11 cellular contexts compared by ENCODE assay signal in the genomic region with DNA sequence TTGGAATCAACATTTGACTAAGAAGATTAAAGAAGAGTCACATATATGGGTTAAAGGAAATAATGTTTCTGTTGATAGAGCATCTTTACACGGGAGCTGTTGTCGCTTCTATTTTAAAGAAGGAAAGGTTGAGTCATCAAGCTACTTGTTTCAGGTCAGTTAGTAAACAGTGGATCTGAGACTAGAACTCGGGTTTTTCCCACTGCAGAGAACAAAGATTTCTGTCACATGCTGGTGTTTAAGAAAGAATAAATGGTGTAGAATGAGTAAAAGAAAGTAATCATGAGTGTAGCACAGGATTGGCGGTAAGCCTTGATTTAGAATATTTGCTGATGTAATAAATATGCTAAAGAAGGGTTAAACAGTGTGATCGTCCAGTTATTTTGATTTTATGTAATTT.
DNase-seq lines count a peak whose midpoint lies in the region; ATAC-seq and TF ChIP-seq lines count a peak whose summit lies in the region.
"Had no signal": no experiment of that assay in that cellular context is flagged by ENCODE, and none has a peak within 500 bp of the region (broad histone marks: within the 10 kb centered on the region; RNA-seq: fewer than 3 reads in every experiment).

No MANE protein-coding gene starts in this region.

- H3K36me3 Mint-ChIP-seq in activated CD8-positive, alpha-beta T cell treated with anti-CD3 and anti-CD28 coated beads for 36 hours (ENCODE audit: low read depth): no peaks in the 10 kb centered on the region
- no peaks in the 10 kb centered on the region for H3K36me3 Mint-ChIP-seq in activated CD8-positive, alpha-beta T cell treated with anti-CD3 and anti-CD28 coated beads, Interleukin-2, amount 10 ng/mL, durations not matched to agents 7 days and 5 days (ENCODE audit: low read depth)
- H3K36me3 Mint-ChIP-seq in GM23338 (ENCODE audit: low read depth): no peaks in the 10 kb centered on the region
- H3K36me3 Mint-ChIP-seq: WTC11 had no signal

- peak overlapping the region; percentile 84 for H3K27ac Mint-ChIP-seq in activated CD8-positive, alpha-beta T cell treated with anti-CD3 and anti-CD28 coated beads for 36 hours
- no peak overlapping the region for H3K27ac Mint-ChIP-seq in activated CD8-positive, alpha-beta T cell treated with anti-CD3 and anti-CD28 coated beads, Interleukin-2, amount 10 ng/mL, durations not matched to agents 7 days and 5 days
- 0 out of 2 replicates have a peak overlapping the region, but pooled peaks have one; percentile 12 for H3K27ac Mint-ChIP-seq in GM23338
- H3K27ac Mint-ChIP-seq: WTC11 had no signal

- CTCF ChIA-PET in activated CD8-positive, alpha-beta T cell treated with anti-CD3 and anti-CD28 coated beads for 36 hours (lab: Charles Lee): no interaction called here
- CTCF ChIA-PET in activated CD8-positive, alpha-beta T cell treated with anti-CD3 and anti-CD28 coated beads, Interleukin-2, amount 10 ng/mL, durations not matched to agents 7 days and 5 days (lab: Charles Lee): interaction anchor here (1.0 to 1.1 kb wide), 2 partner anchors 116 to 155 kb away, joined by 3 to 4 read pairs; no protein-coding TSS in a partner anchor

- H3K79me2 ChIP-seq in GM23338 (replicated peaks; ENCODE audit: insufficient read depth) (no peaks in the 10 kb centered on the region), MM.1S (ENCODE audit: low read length) (no peaks in the 10 kb centered on the region)

- no peaks in the 10 kb centered on the region for H3K9me3 Mint-ChIP-seq in activated CD8-positive, alpha-beta T cell treated with anti-CD3 and anti-CD28 coated beads for 36 hours
- H3K9me3 Mint-ChIP-seq in activated CD8-positive, alpha-beta T cell treated with anti-CD3 and anti-CD28 coated beads, Interleukin-2, amount 10 ng/mL, durations not matched to agents 7 days and 5 days (ENCODE audit: insufficient read depth): no peaks in the 10 kb centered on the region
- H3K9me3 Mint-ChIP-seq in GM23338: no peaks in the 10 kb centered on the region
- H3K9me3 Mint-ChIP-seq: nephron had no signal

- no peaks in the 10 kb centered on the region for H3K4me1 ChIP-seq in GM23338 (ENCODE audit: insufficient read depth)
- H3K4me1 ChIP-seq in MM.1S (ENCODE audit: low read length): peaks cover 32% of the 10 kb centered on the region

- H4K20me1 ChIP-seq in GM23338 (replicated peaks; ENCODE audit: insufficient read depth): no peaks in the 10 kb centered on the region
- H4K20me1 ChIP-seq in MM.1S (ENCODE audit: insufficient read depth, low read length): no peaks in the 10 kb centered on the region

- H3K9ac ChIP-seq in MM.1S (ENCODE audit: low read length): peak overlapping the region; percentile 60

- peaks cover 18% of the 10 kb centered on the region for H3K4me1 Mint-ChIP-seq in activated CD8-positive, alpha-beta T cell treated with anti-CD3 and anti-CD28 coated beads for 36 hours (ENCODE audit: low read depth)
- peaks cover 3% of the 10 kb centered on the region for H3K4me1 Mint-ChIP-seq in activated CD8-positive, alpha-beta T cell treated with anti-CD3 and anti-CD28 coated beads, Interleukin-2, amount 10 ng/mL, durations not matched to agents 7 days and 5 days (ENCODE audit: low read depth)
- no peaks in the 10 kb centered on the region for H3K4me1 Mint-ChIP-seq in GM23338
- H3K4me1 Mint-ChIP-seq: WTC11 had no signal

- in situ Hi-C loops in KBM-7 (cut with MboI; ENCODE audit: low pct_unique_long_range_greater_than_20kb, low sequenced_read_pairs): no loop called here

- H3K27me3 ChIP-seq in GM23338 (ENCODE audit: insufficient read depth) (no peaks in the 10 kb centered on the region), MM.1S (replicated peaks; ENCODE audit: insufficient read depth, low read length) (no peaks in the 10 kb centered on the region)

- peak; percentile 70 for ATAC-seq in activated CD8-positive, alpha-beta T cell treated with anti-CD3 and anti-CD28 coated beads for 36 hours
- ATAC-seq in activated CD8-positive, alpha-beta T cell treated with anti-CD3 and anti-CD28 coated beads, Interleukin-2, amount 10 ng/mL, durations not matched to agents 7 days and 5 days: no peak
- ATAC-seq in GM23338 (no peak), GM19452 (IDR thresholded peaks at IDR 0.05; ENCODE audit: unreplicated experiment) (no peak)
- ATAC-seq: WTC11 had no signal

- intact Hi-C loops in activated CD8-positive, alpha-beta T cell treated with anti-CD3 and anti-CD28 coated beads for 36 hours (cut with micrococcal nuclease): no loop called here

- H3K9me2 ChIP-seq in GM23338 (ENCODE audit: insufficient read depth) (no peaks in the 10 kb centered on the region), MM.1S (replicated peaks; ENCODE audit: insufficient read depth, low read length) (no peaks in the 10 kb centered on the region)

- H3K27ac ChIP-seq in GM23338 (ENCODE audit: low read depth) (no peak overlapping the region), MM.1S (ENCODE audit: low read length) (peak overlapping the region; percentile 93)

- H3F3A ChIP-seq in GM23338 (replicated peaks; ENCODE audit: low read depth) (no peaks in the 10 kb centered on the region), MM.1S (ENCODE audit: insufficient read depth, low read length) (peaks cover 17% of the 10 kb centered on the region)

- no peaks in the 10 kb centered on the region for H3K36me3 ChIP-seq in GM23338 (ENCODE audit: insufficient read depth)
- H3K36me3 ChIP-seq in MM.1S (replicated peaks; ENCODE audit: insufficient read depth, low read length): no peaks in the 10 kb centered on the region

- no peak for TF ChIP-seq CTCF in activated CD8-positive, alpha-beta T cell treated with anti-CD3 and anti-CD28 coated beads for 36 hours (IDR thresholded peaks at IDR 0.05)
- no peak for TF ChIP-seq CTCF in GM23338 (conservative IDR thresholded peaks at IDR 0.05; ENCODE audit: low read depth in 2 of 2)
- no peak for TF ChIP-seq CTCF in MM.1S (IDR thresholded peaks at IDR 0.05; ENCODE audit: low read length)

- H3K4me3 ChIP-seq in GM23338: no peak overlapping the region
- H3K4me3 ChIP-seq in MM.1S (ENCODE audit: low read length): peak overlapping the region; percentile 33

- H3K4me3 Mint-ChIP-seq in activated CD8-positive, alpha-beta T cell treated with anti-CD3 and anti-CD28 coated beads for 36 hours: no peak overlapping the region
- H3K4me3 Mint-ChIP-seq in activated CD8-positive, alpha-beta T cell treated with anti-CD3 and anti-CD28 coated beads, Interleukin-2, amount 10 ng/mL, durations not matched to agents 7 days and 5 days: no peak overlapping the region
- H3K4me3 Mint-ChIP-seq in GM23338: no peak overlapping the region
- H3K4me3 Mint-ChIP-seq: nephron, WTC11 had no signal

- peaks cover 9% of the 10 kb centered on the region for H3K27me3 Mint-ChIP-seq in activated CD8-positive, alpha-beta T cell treated with anti-CD3 and anti-CD28 coated beads for 36 hours
- peaks cover 5% of the 10 kb centered on the region for H3K27me3 Mint-ChIP-seq in activated CD8-positive, alpha-beta T cell treated with anti-CD3 and anti-CD28 coated beads, Interleukin-2, amount 10 ng/mL, durations not matched to agents 7 days and 5 days (ENCODE audit: low read depth)
- peaks cover 1% of the 10 kb centered on the region for H3K27me3 Mint-ChIP-seq in GM23338 (ENCODE audit: insufficient read depth, low read depth, poor library complexity)

- H2AFZ ChIP-seq in GM23338: no peak overlapping the region
- peak overlapping the region; percentile 62 for H2AFZ ChIP-seq in MM.1S (ENCODE audit: low read length)

- DNase-seq in activated CD8-positive, alpha-beta T cell treated with anti-CD3 and anti-CD28 coated beads for 36 hours: peak; percentile 28
- no peak for DNase-seq in activated CD8-positive, alpha-beta T cell treated with anti-CD3 and anti-CD28 coated beads, Interleukin-2, amount 10 ng/mL, durations not matched to agents 7 days and 5 days
- no peak for DNase-seq in GM23338 (ENCODE audit: low spot score)
- DNase-seq in MM.1S: peak; percentile 93
- peak; percentile 73 for DNase-seq in iris pigment epithelial cell (ENCODE audit: low read depth)
- DNase-seq in medulla oblongata (ENCODE audit: extremely low spot score): no peak
- no peak for DNase-seq in KBM-7
- DNase-seq: NCI-H524 treated with DMSO at 0.1 percent for 48 hours had no signal

- no peak overlapping the region for H3K4me2 ChIP-seq in GM23338
- H3K4me2 ChIP-seq in MM.1S (ENCODE audit: low read depth, low read length): peak overlapping the region; percentile 89

- no peaks in the 10 kb centered on the region for H3K9me3 ChIP-seq in MM.1S (replicated peaks; ENCODE audit: insufficient read depth, low read length)

- POLR2A ChIA-PET in activated CD8-positive, alpha-beta T cell treated with anti-CD3 and anti-CD28 coated beads for 36 hours (lab: Charles Lee): no interaction called here
- POLR2A ChIA-PET in activated CD8-positive, alpha-beta T cell treated with anti-CD3 and anti-CD28 coated beads, Interleukin-2, amount 10 ng/mL, durations not matched to agents 7 days and 5 days (lab: Charles Lee): no interaction called here

TF ChIP-seq in GM23338, 12 proteins besides CTCF, POLR2A, EP300 and RAD21:
- TF ChIP-seq EZH2 (IDR thresholded peaks at IDR 0.05; ENCODE audit: low read depth, unreplicated experiment) (no peak), ZNF331 (CRISPR knock-in tag; IDR thresholded peaks at IDR 0.05; ENCODE audit: low read depth) (no peak), NANOG (IDR thresholded peaks at IDR 0.05; ENCODE audit: borderline replicate concordance) (no peak)
- TF ChIP-seq, protein P1, sequence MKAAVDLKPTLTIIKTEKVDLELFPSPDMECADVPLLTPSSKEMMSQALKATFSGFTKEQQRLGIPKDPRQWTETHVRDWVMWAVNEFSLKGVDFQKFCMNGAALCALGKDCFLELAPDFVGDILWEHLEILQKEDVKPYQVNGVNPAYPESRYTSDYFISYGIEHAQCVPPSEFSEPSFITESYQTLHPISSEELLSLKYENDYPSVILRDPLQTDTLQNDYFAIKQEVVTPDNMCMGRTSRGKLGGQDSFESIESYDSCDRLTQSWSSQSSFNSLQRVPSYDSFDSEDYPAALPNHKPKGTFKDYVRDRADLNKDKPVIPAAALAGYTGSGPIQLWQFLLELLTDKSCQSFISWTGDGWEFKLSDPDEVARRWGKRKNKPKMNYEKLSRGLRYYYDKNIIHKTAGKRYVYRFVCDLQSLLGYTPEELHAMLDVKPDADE (IDR thresholded peaks at IDR 0.05): no peak

Comparison
In these comparisons a context has a peak if more than half of its experiments do, and no peak if none do; other contexts are left out.
1. DNase-seq: peak in activated CD8-positive, alpha-beta T cell treated with anti-CD3 and anti-CD28 coated beads for 36 hours (single experiment), MM.1S (single experiment) and iris pigment epithelial cell (single experiment); none in activated CD8-positive, alpha-beta T cell treated with anti-CD3 and anti-CD28 coated beads, Interleukin-2, amount 10 ng/mL, durations not matched to agents 7 days and 5 days (single experiment), GM23338 (single experiment), medulla oblongata (single experiment) and KBM-7 (single experiment).